In genomic region chr2:205563646-205564045, GRCh38 we compare ENCODE assay signal across 9 cellular contexts.
DNase-seq lines count a peak whose midpoint lies in the region; ATAC-seq and TF ChIP-seq lines count a peak whose summit lies in the region.
"Had no signal": no experiment of that assay in that cellular context is flagged by ENCODE, and none has a peak within 500 bp of the region (broad histone marks: within the 10 kb centered on the region; RNA-seq: fewer than 3 reads in every experiment).

No MANE protein-coding gene starts in this region.

- TF ChIP-seq POLR2A in suprapubic skin (IDR thresholded peaks at IDR 0.05) = no peak

- no peak overlapping the region for H3K4me3 ChIP-seq in Caco-2 (ENCODE audit: low read depth, low read length)
- H3K4me3 ChIP-seq in suprapubic skin = no peak overlapping the region

- H3K9me3 ChIP-seq in Caco-2 (no peaks in the 10 kb centered on the region), suprapubic skin (no peaks in the 10 kb centered on the region)

- TF ChIP-seq EP300 in suprapubic skin (IDR thresholded peaks at IDR 0.05) = no peak

- no peak overlapping the region for H3K27ac Mint-ChIP-seq in Caco-2 (ENCODE audit: unreplicated experiment)
- no peak overlapping the region for H3K27ac Mint-ChIP-seq in activated naive CD8-positive, alpha-beta T cell treated with anti-CD3 and anti-CD28 coated beads, Interleukin-2, amount 50 U/mL, for 24 hours
- H3K27ac Mint-ChIP-seq: IgD-negative memory B cell had no signal

- intact Hi-C loops in Caco-2 (cut with micrococcal nuclease; ENCODE audit: unreplicated experiment) = no loop called here

- BruUV-seq in Caco-2 (replicated peaks; lab: Mats Ljungman, UMichigan) = no TSS peak

- no peaks in the 10 kb centered on the region for H3K9me3 Mint-ChIP-seq in Caco-2 (ENCODE audit: unreplicated experiment)
- H3K9me3 Mint-ChIP-seq in activated naive CD8-positive, alpha-beta T cell treated with anti-CD3 and anti-CD28 coated beads, Interleukin-2, amount 50 U/mL, for 24 hours = no peaks in the 10 kb centered on the region

- no peaks in the 10 kb centered on the region for H3K27me3 ChIP-seq in Caco-2 (replicated peaks; ENCODE audit: control insufficient read depth, insufficient read depth, low read length)
- no peaks in the 10 kb centered on the region for H3K27me3 ChIP-seq in suprapubic skin

- TF ChIP-seq CTCF in Caco-2 (IDR thresholded peaks at IDR 0.05; ENCODE audit: insufficient read depth in 1 of 2, low read depth in 1 of 2, low read length in 1 of 2, severe bottlenecking in 1 of 2, unreplicated experiment in 1 of 2) = peak; percentile 41 to 55
- TF ChIP-seq CTCF in suprapubic skin (IDR thresholded peaks at IDR 0.05) = no peak

- no peaks in the 10 kb centered on the region for H3K27me3 Mint-ChIP-seq in Caco-2 (ENCODE audit: insufficient read depth, unreplicated experiment)
- H3K27me3 Mint-ChIP-seq in activated naive CD8-positive, alpha-beta T cell treated with anti-CD3 and anti-CD28 coated beads, Interleukin-2, amount 50 U/mL, for 24 hours = peaks cover 1% of the 10 kb centered on the region

- H3K4me3 Mint-ChIP-seq in Caco-2 (ENCODE audit: unreplicated experiment) = no peak overlapping the region
- H3K4me3 Mint-ChIP-seq in activated naive CD8-positive, alpha-beta T cell treated with anti-CD3 and anti-CD28 coated beads, Interleukin-2, amount 50 U/mL, for 24 hours = no peak overlapping the region
- H3K4me3 Mint-ChIP-seq: IgD-negative memory B cell had no signal

- ATAC-seq in activated naive CD8-positive, alpha-beta T cell treated with anti-CD3 and anti-CD28 coated beads, Interleukin-2, amount 50 U/mL, for 24 hours = no peak
- ATAC-seq in left lobe of liver = peak; percentile 30
- ATAC-seq in HG03159 (IDR thresholded peaks at IDR 0.05; ENCODE audit: unreplicated experiment) = no peak

- no peaks in the 10 kb centered on the region for H3K36me3 Mint-ChIP-seq in Caco-2 (ENCODE audit: insufficient read depth, unreplicated experiment)
- H3K36me3 Mint-ChIP-seq in activated naive CD8-positive, alpha-beta T cell treated with anti-CD3 and anti-CD28 coated beads, Interleukin-2, amount 50 U/mL, for 24 hours (ENCODE audit: low read depth) = no peaks in the 10 kb centered on the region
- H3K36me3 Mint-ChIP-seq: IgD-negative memory B cell had no signal

- DNase-seq in Caco-2 = peak; percentile 52 to 54
- peak; percentile 55 for DNase-seq in HEK293T (ENCODE audit: extremely low spot score)
- DNase-seq in activated naive CD8-positive, alpha-beta T cell treated with anti-CD3 and anti-CD28 coated beads, Interleukin-2, amount 50 U/mL, for 24 hours = peak; percentile 39
- DNase-seq in left lobe of liver (ENCODE audit: low spot score) = no peak
- DNase-seq in suprapubic skin (ENCODE audit: low spot score in 2 of 2) = no peak
- no peak for DNase-seq in globus pallidus (ENCODE audit: low spot score)
- no peak for DNase-seq in T1000 (lab: John Stamatoyannopoulos, UW)

- no peak overlapping the region for H3K27ac ChIP-seq in suprapubic skin

- CTCF ChIA-PET in Caco-2 (lab: Charles Lee) = no interaction called here
- CTCF ChIA-PET in HEK293T (lab: Yijun Ruan, JAX) = no interaction called here

- H3K4me1 Mint-ChIP-seq in Caco-2 (ENCODE audit: low read depth, unreplicated experiment) = no peaks in the 10 kb centered on the region
- H3K4me1 Mint-ChIP-seq in activated naive CD8-positive, alpha-beta T cell treated with anti-CD3 and anti-CD28 coated beads, Interleukin-2, amount 50 U/mL, for 24 hours = no peaks in the 10 kb centered on the region
- H3K4me1 Mint-ChIP-seq: IgD-negative memory B cell had no signal

- POLR2A ChIA-PET in Caco-2 (lab: Charles Lee) (no interaction called here), HEK293T (lab: Yijun Ruan, JAX) (no interaction called here)

- peaks cover 5% of the 10 kb centered on the region; the same call in 1 of the 2 replicates for H3K4me1 ChIP-seq in Caco-2
- H3K4me1 ChIP-seq in suprapubic skin = no peaks in the 10 kb centered on the region

- 79% methylated on average over 2 of the region's 2 CpGs for WGBS in suprapubic skin

- H3K36me3 ChIP-seq in Caco-2 (ENCODE audit: control insufficient read depth, insufficient read depth, low read length) (no peaks in the 10 kb centered on the region), suprapubic skin (no peaks in the 10 kb centered on the region)

TF ChIP-seq in HEK293T, 16 proteins besides CTCF, POLR2A, EP300 and RAD21:
- no peak for TF ChIP-seq LEF1 (IDR thresholded peaks at IDR 0.05; ENCODE audit: borderline replicate concordance)
- no peak for TF ChIP-seq ZNF384 (IDR thresholded peaks at IDR 0.05)
- TF ChIP-seq ELF4 (IDR thresholded peaks at IDR 0.05) = no peak
- no peak for TF ChIP-seq ARNT (IDR thresholded peaks at IDR 0.05)
- TF ChIP-seq HDGF (IDR thresholded peaks at IDR 0.05; ENCODE audit: borderline replicate concordance) = no peak
- no peak for TF ChIP-seq CTBP1 (IDR thresholded peaks at IDR 0.05; ENCODE audit: borderline replicate concordance)
- no peak for TF ChIP-seq PKNOX1 (IDR thresholded peaks at IDR 0.05)
- TF ChIP-seq L3MBTL2 (conservative IDR thresholded peaks at IDR 0.05) = no peak
- no peak for TF ChIP-seq TARDBP (IDR thresholded peaks at IDR 0.05)
- TF ChIP-seq NFRKB (IDR thresholded peaks at IDR 0.05) = no peak
- TF ChIP-seq SUZ12 (IDR thresholded peaks at IDR 0.05) = no peak
- no peak for TF ChIP-seq FOXM1 (IDR thresholded peaks at IDR 0.05; ENCODE audit: borderline replicate concordance)
- TF ChIP-seq FOXK2 (IDR thresholded peaks at IDR 0.05) = no peak
- TF ChIP-seq SP1 (IDR thresholded peaks at IDR 0.05) = no peak
- no peak for TF ChIP-seq BHLHE40 (IDR thresholded peaks at IDR 0.05; ENCODE audit: borderline replicate concordance)
- TF ChIP-seq FOXA1 (IDR thresholded peaks at IDR 0.05) = no peak
TF ChIP-seq in HEK293T: peak in this region for 0.

Comparison
In these comparisons a context has a peak if more than half of its experiments do, and no peak if none do; other contexts are left out.
1. DNase-seq: peak in Caco-2 (2 of 2), HEK293T (single experiment) and activated naive CD8-positive, alpha-beta T cell treated with anti-CD3 and anti-CD28 coated beads, Interleukin-2, amount 50 U/mL, for 24 hours (single experiment); none in left lobe of liver (single experiment), suprapubic skin (0 of 2), globus pallidus (single experiment) and T1000 (single experiment).
2. CTCF ChIP-seq: peak in Caco-2 (2 of 2); none in suprapubic skin (0 of 2).